In genomic region chr20:52459150-52459549, GRCh38 we compare ENCODE assay signal across 8 cellular contexts.
"Had no signal": no experiment of that assay in that cellular context is flagged by ENCODE, and none has a peak within 500 bp of the region (broad histone marks: within the 10 kb centered on the region; RNA-seq: fewer than 3 reads in every experiment).

No MANE protein-coding gene starts in this region.

- H3K4me3 ChIP-seq: GM12878 had no signal

- ATAC-seq: GM12878 had no signal

- DNase-seq: GDM1, GF-D8 had no signal

- FAIRE-seq: G401.6, GM12878, GM12891, GM12892, GM18507, GM19239 had no signal
